In the genomic region with DNA sequence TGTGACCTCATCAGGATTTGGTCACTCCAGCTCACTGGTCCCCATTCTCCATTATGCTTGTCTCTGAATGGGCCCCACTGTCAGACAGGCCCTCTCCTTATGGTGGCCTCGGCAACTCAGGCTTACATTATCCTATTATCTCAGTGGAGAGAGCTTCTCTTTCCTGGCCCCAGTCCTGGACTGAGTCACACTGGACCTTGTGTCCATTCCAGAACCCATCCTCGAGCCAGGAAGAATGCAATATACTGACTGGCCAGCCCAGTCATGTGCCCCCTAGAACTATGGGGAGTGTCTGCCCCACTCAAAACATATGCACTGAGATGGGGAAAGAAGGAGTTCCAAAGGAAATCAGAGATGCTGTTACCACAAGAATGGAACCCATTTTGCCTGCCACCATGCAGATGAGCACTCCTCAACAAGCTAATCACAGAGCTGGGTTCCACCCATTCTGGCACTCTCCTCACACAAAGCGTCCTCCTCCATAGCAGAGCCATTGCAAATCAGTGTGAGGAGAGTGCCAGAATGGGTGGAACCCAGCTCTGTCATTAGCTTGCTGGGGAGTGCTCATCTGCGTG, we compare ENCODE assay signal across 17 cellular contexts.
DNase-seq lines count a peak whose midpoint lies in the region; ATAC-seq lines count a peak whose summit lies in the region.
"Had no signal": no experiment of that assay in that cellular context is flagged by ENCODE, and none has a peak within 500 bp of the region (broad histone marks: within the 10 kb centered on the region; RNA-seq: fewer than 3 reads in every experiment).

No MANE protein-coding gene starts in this region.

- no peaks in the 10 kb centered on the region for H3K36me3 ChIP-seq in MG63
- H3K36me3 ChIP-seq: transverse colon had no signal

- H3K9me3 ChIP-seq in MG63 = no peaks in the 10 kb centered on the region
- H3K9me3 ChIP-seq: Caco-2, transverse colon had no signal

- peak; percentile 61 for DNase-seq in AG08395 (ENCODE audit: low spot score)
- peak; percentile 62 for DNase-seq in MG63
- DNase-seq in fibroblast of peridontal ligament (ENCODE audit: extremely low read depth) = peak; percentile 54
- DNase-seq in midbrain (lab: John Stamatoyannopoulos, UW) = peak; percentile 78
- no peak for DNase-seq in NCI-H2227 (lab: John Stamatoyannopoulos, UW; ENCODE audit: unreplicated experiment)
- DNase-seq in activated naive CD4-positive, alpha-beta T cell (lab: John Stamatoyannopoulos, UW) = no peak
- no peak for DNase-seq in DMS79 (lab: John Stamatoyannopoulos, UW)
- DNase-seq: Caco-2; DND-41; foreskin melanocyte; H7; NCI-H1417; stimulated activated CD4-positive, alpha-beta T cell treated with anti-CD3 and anti-CD28 coated beads, Interleukin-4, amount 100 ng/mL, for 4 hours; transverse colon had no signal

- no peaks in the 10 kb centered on the region for H3K27me3 ChIP-seq in MG63
- H3K27me3 ChIP-seq: transverse colon had no signal

- no peak for ATAC-seq in GM21360 (IDR thresholded peaks at IDR 0.05; ENCODE audit: unreplicated experiment)

- H3K4me3 ChIP-seq in MG63 = no peak overlapping the region
- H3K4me3 ChIP-seq: lung, SK-N-MC, transverse colon had no signal

Comparison
In these comparisons a context has a peak if more than half of its experiments do, and no peak if none do; other contexts are left out.
1. DNase-seq: peak in AG08395 (single experiment), MG63 (single experiment), fibroblast of peridontal ligament (single experiment) and midbrain (single experiment); none in NCI-H2227 (single experiment), activated naive CD4-positive, alpha-beta T cell (0 of 4) and DMS79 (single experiment).